In the genomic region with DNA sequence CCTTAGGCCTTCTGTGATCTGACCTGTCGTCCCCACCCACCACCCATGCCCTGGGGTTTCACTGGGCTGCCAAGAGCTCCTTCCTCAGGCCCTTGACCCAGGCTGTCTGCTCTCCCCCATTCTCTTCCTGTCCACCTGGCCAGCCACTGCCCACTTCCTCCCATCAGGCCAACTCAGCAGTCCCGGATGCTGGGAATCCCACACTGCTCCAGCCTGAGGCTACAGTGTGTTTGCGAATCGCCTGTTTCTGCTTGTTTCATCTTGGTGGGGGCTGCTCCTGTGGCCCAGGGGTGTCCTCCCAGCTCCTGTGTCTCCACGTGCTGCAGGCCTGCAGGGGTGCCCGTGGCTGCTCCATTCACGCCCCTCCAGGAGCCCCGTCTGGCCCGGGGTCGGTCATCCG, we compare ENCODE assay signal across 12 cellular contexts. TPM values are rescaled to one million over a fixed set of nuclear protein-coding genes. Genes with fewer than 3 reads are reported as not detected.
A peak's percentile ranks its signal among the peaks of the same experiment; 100 is the strongest.
DNase-seq lines count a peak whose midpoint lies in the region; ATAC-seq and TF ChIP-seq lines count a peak whose summit lies in the region.
"Had no signal": no experiment of that assay in that cellular context is flagged by ENCODE, and none has a peak within 500 bp of the region (broad histone marks: within the 10 kb centered on the region; RNA-seq: fewer than 3 reads in every experiment).

No MANE protein-coding gene starts in this region.

- H3K27me3 ChIP-seq in left ventricle myocardium inferior (ENCODE audit: low read depth) (peaks cover 26% of the 10 kb centered on the region), psoas muscle (ENCODE audit: insufficient read depth in 3 of 3, low read length in 2 of 3) (peaks cover 0 to 24% (median 9%) of the 10 kb centered on the region in 3 donors), ascending aorta (peaks cover 6% of the 10 kb centered on the region)

- H3K9me3 ChIP-seq in left ventricle myocardium inferior (replicated peaks) (no peaks in the 10 kb centered on the region), psoas muscle (no peaks in the 10 kb centered on the region), ascending aorta (no peaks in the 10 kb centered on the region)
- H3K9me3 ChIP-seq: adrenal gland had no signal

- no peak for DNase-seq in left ventricle myocardium inferior
- no peak for DNase-seq in left ventricle myocardium superior
- peak; percentile 72 for DNase-seq in RPMI7951 (ENCODE audit: low read depth)
- DNase-seq in epithelial cell of esophagus (ENCODE audit: low read depth) = peak; percentile 56
- no peak for DNase-seq in psoas muscle
- DNase-seq in ascending aorta (ENCODE audit: low spot score in 2 of 2) = no peak
- no peak for DNase-seq in NCI-H510A (lab: John Stamatoyannopoulos, UW)
- DNase-seq: activated CD4-positive, alpha-beta T cell treated with anti-CD3 and anti-CD28 coated beads for 48 hours had no signal

- H3K27ac ChIP-seq in left ventricle myocardium inferior (replicated peaks) (no peak overlapping the region), psoas muscle (no peak overlapping the region), ascending aorta (no peak overlapping the region)
- H3K27ac ChIP-seq: adrenal gland had no signal

- H3K4me3 ChIP-seq in left ventricle myocardium inferior (peak overlapping the region; percentile 91), epithelial cell of esophagus (ENCODE audit: low read length) (no peak overlapping the region), psoas muscle (no peak overlapping the region), ascending aorta (no peak overlapping the region)

- WGBS in psoas muscle, 3 donors = 74 to 77% (median 76%) methylated on average over 8 to 11 of the region's 11 CpGs

- no peak for TF ChIP-seq CTCF in left ventricle myocardium inferior (IDR thresholded peaks at IDR 0.05; ENCODE audit: borderline replicate concordance)
- no peak for TF ChIP-seq CTCF in epithelial cell of esophagus (IDR thresholded peaks at IDR 0.05; ENCODE audit: insufficient read depth, low read depth, low read length, missing control alignments)
- TF ChIP-seq CTCF in psoas muscle (IDR thresholded peaks at IDR 0.05) = no peak
- no peak for TF ChIP-seq CTCF in ascending aorta (IDR thresholded peaks at IDR 0.05)

- H3K36me3 ChIP-seq in left ventricle myocardium inferior (no peaks in the 10 kb centered on the region), psoas muscle (ENCODE audit: insufficient read depth in 1 of 2, low read depth in 1 of 2) (no peaks in the 10 kb centered on the region), ascending aorta (no peaks in the 10 kb centered on the region)
- H3K36me3 ChIP-seq: adrenal gland had no signal

- intact Hi-C loops in left ventricle myocardium inferior (cut with micrococcal nuclease) (no loop called here), left ventricle myocardium superior (cut with micrococcal nuclease) (no loop called here), psoas muscle (cut with DNase I) (loop anchor here in 1 of 2 donors (5.0 kb wide), 2 partner anchors 73 to 343 kb away; a partner anchor contains a TSS), ascending aorta (cut with DNase I) (loop anchor here (2.0 to 10.0 kb wide), 3 partner anchors 27 to 381 kb away; a partner anchor contains a TSS)

- ATAC-seq in left ventricle myocardium superior = no peak
- no peak for ATAC-seq in psoas muscle
- ATAC-seq in HG03039 (IDR thresholded peaks at IDR 0.05; ENCODE audit: unreplicated experiment) = no peak

- H3K4me1 ChIP-seq in left ventricle myocardium inferior (peaks cover 42% of the 10 kb centered on the region), psoas muscle (peaks cover 10% of the 10 kb centered on the region), ascending aorta (peaks cover 10 to 23% of the 10 kb centered on the region in 2 donors)

RNA-seq across cellular contexts. Expression of a gene that starts 0.8 kb away (rescaled TPM):
- total RNA-seq in left ventricle myocardium inferior (62.5 TPM), left ventricle myocardium superior (57.9 TPM), psoas muscle (10 to 100 TPM; 19.6 to 25.8 (median 22.8) TPM), ascending aorta (118 TPM)
- total RNA-seq in RPMI7951 (2014; rRNA removed; shearing (Covaris generic)) = 39.2 and 57.1 TPM in 2 replicates
- 10 to 100 TPM; 17.9 to 28.0 (median 27.4) TPM for polyA plus RNA-seq in psoas muscle

RNA-seq across cellular contexts. Expression of a gene that starts 6.9 kb away (rescaled TPM):
- 30.7 TPM for total RNA-seq in left ventricle myocardium inferior
- total RNA-seq in left ventricle myocardium superior = 31.2 TPM
- total RNA-seq in RPMI7951 (2014; rRNA removed; shearing (Covaris generic)) = 18.0 and 26.3 TPM in 2 replicates
- total RNA-seq in psoas muscle = 10 to 100 TPM; 30.9 to 45.6 (median 34.5) TPM
- polyA plus RNA-seq in psoas muscle = 10 to 100 TPM; 16.1 to 56.0 (median 26.3) TPM
- 105 TPM for total RNA-seq in ascending aorta

RNA-seq across cellular contexts. Expression of a gene that starts 8.5 kb away (rescaled TPM):
- 0.08 TPM for total RNA-seq in left ventricle myocardium inferior
- 0.99 TPM for total RNA-seq in left ventricle myocardium superior
- total RNA-seq in RPMI7951 (2014; rRNA removed; shearing (Covaris generic)) = 0.24 TPM in 1 of 2 replicates, not detected in the other
- total RNA-seq in psoas muscle = under 1 TPM in 2 of 4 donors, not detected in 2; 0.08 TPM
- under 1 TPM; 0.04 to 0.16 (median 0.10) TPM for polyA plus RNA-seq in psoas muscle
- total RNA-seq in ascending aorta = not detected
- total RNA-seq: dermis blood vessel endothelial cell, skeletal muscle tissue had no signal

RNA-seq across cellular contexts. Expression of a gene that starts 12.2 kb away (rescaled TPM):
- total RNA-seq in left ventricle myocardium inferior (0.49 TPM), left ventricle myocardium superior (0.50 TPM), psoas muscle (under 1 TPM in 1 of 4 donors, not detected in 3; 0.11 TPM), ascending aorta (8.2 TPM)
- total RNA-seq in RPMI7951 (2014; rRNA removed; shearing (Covaris generic)) = under 0.01 and 0.12 TPM in 2 replicates
- under 1 TPM in 2 of 3 donors, not detected in 1; 0.12 to 0.16 TPM for polyA plus RNA-seq in psoas muscle
- total RNA-seq: skeletal muscle tissue had no signal

RNA-seq across cellular contexts. Expression of a gene that starts 12.8 kb away (rescaled TPM):
- total RNA-seq in left ventricle myocardium inferior = 12.0 TPM
- total RNA-seq in left ventricle myocardium superior = 13.6 TPM
- total RNA-seq in RPMI7951 (2014; rRNA removed; shearing (Covaris generic)) = 3.3 and 4.0 TPM in 2 replicates
- 1 to 10 TPM in 1 of 4 donors, under 1 TPM in 3; 0.42 to 1.6 (median 0.71) TPM for total RNA-seq in psoas muscle
- polyA plus RNA-seq in psoas muscle = 1 to 10 TPM in 1 of 3 donors, under 1 TPM in 2; 0.38 to 4.4 (median 0.58) TPM
- total RNA-seq in ascending aorta = 9.7 TPM

Comparison
In these comparisons a context has a peak if more than half of its experiments do, and no peak if none do; other contexts are left out.
1. DNase-seq: peak in RPMI7951 (single experiment) and epithelial cell of esophagus (single experiment); none in left ventricle myocardium inferior (single experiment), left ventricle myocardium superior (single experiment), psoas muscle (0 of 2), ascending aorta (0 of 2) and NCI-H510A (single experiment).